In genomic region chr1:21783679-21784603, GRCh38 we compare ENCODE assay signal across 8 cellular contexts. TPM values are rescaled to one million over a fixed set of nuclear protein-coding genes. Genes with fewer than 3 reads are reported as not detected.
DNase-seq lines count a peak whose midpoint lies in the region; ATAC-seq and TF ChIP-seq lines count a peak whose summit lies in the region.

No MANE protein-coding gene starts in this region.

- intact Hi-C loops in esophagus squamous epithelium (cut with DNase I) = no loop called here

- 48 to 49% methylated on average over 25 to 32 of the region's 32 CpGs for WGBS in esophagus squamous epithelium, 2 donors

- H3K4me1 Mint-ChIP-seq in T-helper 17 cell = peaks cover 28% of the 10 kb centered on the region

- in situ Hi-C loops in Caki2 (cut with HindIII; ENCODE audit: low pct_unique_long_range_greater_than_20kb, low sequenced_read_pairs) (no loop called here), HAP-1 (cut with MboI; ENCODE audit: low sequenced_read_pairs) (no loop called here)

- H3K27ac Mint-ChIP-seq in T-helper 17 cell = peak overlapping the region; percentile 99

- peak overlapping the region; percentile 99 to 100 (median 100) for H3K27ac ChIP-seq in esophagus squamous epithelium

- peak overlapping the region; percentile 85 for H3K4me3 ChIP-seq in HAP-1
- peak overlapping the region; percentile 67 to 93 (median 86) for H3K4me3 ChIP-seq in esophagus squamous epithelium

- H3K4me1 ChIP-seq in HAP-1 (peaks cover 8% of the 10 kb centered on the region; the same call in 1 of the 2 replicates), esophagus squamous epithelium (peaks cover 16 to 56% (median 29%) of the 10 kb centered on the region in 3 donors)

- peaks cover 6% of the 10 kb centered on the region for H3K27me3 Mint-ChIP-seq in T-helper 17 cell

- no peak for TF ChIP-seq POLR2A in esophagus squamous epithelium (IDR thresholded peaks at IDR 0.05)

- no peaks in the 10 kb centered on the region for H3K27me3 ChIP-seq in HAP-1 (ENCODE audit: low read depth)
- H3K27me3 ChIP-seq in esophagus squamous epithelium = no peaks in the 10 kb centered on the region

- H3K36me3 ChIP-seq in HAP-1 (replicated peaks) = no peaks in the 10 kb centered on the region
- H3K36me3 ChIP-seq in esophagus squamous epithelium = no peaks in the 10 kb centered on the region

- peak; percentile 97 for DNase-seq in Caki2 (ENCODE audit: low read depth)
- DNase-seq in HAP-1 (ENCODE audit: low spot score in 2 of 2) = peak; percentile 97 to 98
- no peak for DNase-seq in T-helper 17 cell
- no peak for DNase-seq in esophagus squamous epithelium (lab: John Stamatoyannopoulos, UW)
- no peak for DNase-seq in omental fat pad (ENCODE audit: low spot score)
- no peak for DNase-seq in stimulated activated naive CD4-positive, alpha-beta T cell treated with Interleukin-2 at 50 U/mL for 16 hours (lab: John Stamatoyannopoulos, UW)

- H3K4me3 Mint-ChIP-seq in T-helper 17 cell = peak overlapping the region; percentile 96

- H3K36me3 Mint-ChIP-seq in T-helper 17 cell (ENCODE audit: low read depth) = peaks cover 9% of the 10 kb centered on the region

- TF ChIP-seq CTCF in esophagus squamous epithelium (IDR thresholded peaks at IDR 0.05) = no peak
- no peak for TF ChIP-seq CTCF in omental fat pad (IDR thresholded peaks at IDR 0.05)

- ATAC-seq in T-helper 17 cell = no peak
- ATAC-seq in omental fat pad (ENCODE audit: low FRiP score) = peak; percentile 35
- ATAC-seq in GM19397 (IDR thresholded peaks at IDR 0.05; ENCODE audit: unreplicated experiment) = no peak
- ATAC-seq in HG02763 (IDR thresholded peaks at IDR 0.05; ENCODE audit: unreplicated experiment) = no peak

- H3K9me3 ChIP-seq in HAP-1 = no peaks in the 10 kb centered on the region
- no peaks in the 10 kb centered on the region for H3K9me3 ChIP-seq in T-helper 17 cell (ENCODE audit: control insufficient read depth, low read length, poor library complexity, severe bottlenecking)
- no peaks in the 10 kb centered on the region for H3K9me3 ChIP-seq in esophagus squamous epithelium

RNA-seq across cellular contexts. Expression of gene USP48, which starts 1.0 kb away (rescaled TPM):
- 12.5 and 19.3 TPM in 2 replicates for total RNA-seq in Caki2 (2014; rRNA removed; shearing (Covaris generic); ENCODE audit: low replicate concordance)
- 10 to 100 TPM; 84.3 to 93.3 TPM for total RNA-seq in T-helper 17 cell
- total RNA-seq in esophagus squamous epithelium = 10 to 100 TPM; 23.5 to 51.9 (median 39.7) TPM
- total RNA-seq in omental fat pad = 10 to 100 TPM; 30.5 to 49.8 (median 39.5) TPM

RNA-seq across cellular contexts. Expression of gene LDLRAD2, which starts 28.1 kb away (rescaled TPM):
- not detected in 2 replicates for total RNA-seq in Caki2 (2014; rRNA removed; shearing (Covaris generic); ENCODE audit: low replicate concordance)
- total RNA-seq in T-helper 17 cell = not detected
- not detected for total RNA-seq in esophagus squamous epithelium
- not detected for total RNA-seq in omental fat pad

Comparison
In these comparisons a context has a peak if more than half of its experiments do, and no peak if none do; other contexts are left out.
1. DNase-seq: peak in Caki2 (single experiment) and HAP-1 (2 of 2); none in T-helper 17 cell (0 of 3), esophagus squamous epithelium (single experiment), omental fat pad (single experiment) and stimulated activated naive CD4-positive, alpha-beta T cell treated with Interleukin-2 at 50 U/mL for 16 hours (single experiment).